ENCODE assay signal across 29 cellular contexts in the genomic region with DNA sequence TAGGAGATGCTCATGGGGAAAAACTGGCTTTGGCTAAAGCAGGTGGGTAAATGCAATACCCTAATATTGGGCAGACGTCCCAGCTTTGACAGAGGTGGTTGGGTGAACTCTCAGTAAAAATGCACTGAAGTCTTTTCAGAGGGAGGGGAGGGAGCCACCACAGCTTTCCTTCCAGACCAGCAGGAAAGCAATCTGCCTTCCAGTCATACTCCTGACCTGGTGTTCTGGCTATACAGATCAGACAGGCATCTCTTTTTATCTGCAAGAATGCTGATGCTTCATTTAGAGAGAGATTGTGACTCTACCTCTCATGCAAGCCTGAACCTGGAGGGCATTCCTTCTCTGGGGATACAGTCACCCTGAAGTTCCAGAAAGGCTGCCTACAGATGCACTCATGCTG. TPM values are rescaled to one million over a fixed set of nuclear protein-coding genes. Genes with fewer than 3 reads are reported as not detected.
"Had no signal": no experiment of that assay in that cellular context is flagged by ENCODE, and none has a peak within 500 bp of the region (broad histone marks: within the 10 kb centered on the region; RNA-seq: fewer than 3 reads in every experiment).

No MANE protein-coding gene starts in this region.

- DNase-seq: colonic mucosa; cortex of kidney; dermis blood vessel endothelial cell; effector CD4-positive, alpha-beta T cell; effector CD8-positive, alpha-beta T cell; effector memory CD4-positive, alpha-beta T cell; effector memory CD8-positive, alpha-beta T cell; endodermal cell; erythroblast; esophagus squamous epithelium; foreskin fibroblast; foreskin melanocyte; gastrocnemius medialis; glutamatergic neuron; head of caudate nucleus; heart left ventricle; heart right ventricle had no signal

- FAIRE-seq: colon, endometrium, endothelial cell of umbilical vein, frontal cortex had no signal

- H3K4me3 ChIP-seq: colonic mucosa, coronary artery, dorsolateral prefrontal cortex, esophagus muscularis mucosa, esophagus squamous epithelium, gastrocnemius medialis, gastroesophageal sphincter, heart left ventricle, heart right ventricle had no signal

- H3K36me3 ChIP-seq: colonic mucosa, esophagus muscularis mucosa, esophagus squamous epithelium, gastrocnemius medialis, gastroesophageal sphincter, heart left ventricle, heart right ventricle had no signal

- H3K27me3 ChIP-seq: colonic mucosa, esophagus muscularis mucosa, esophagus squamous epithelium, foreskin keratinocyte, heart left ventricle, heart right ventricle had no signal

- ATAC-seq: effector memory CD8-positive, alpha-beta T cell; esophagus mucosa; foreskin keratinocyte; gastrocnemius medialis; gastroesophageal sphincter; heart left ventricle; heart right ventricle had no signal

- H3K4me1 ChIP-seq: colonic mucosa, esophagus muscularis mucosa, esophagus squamous epithelium, foreskin keratinocyte, gastrocnemius medialis, gastroesophageal sphincter, heart left ventricle, heart right ventricle had no signal

- H3K9me3 ChIP-seq: colonic mucosa, gastrocnemius medialis had no signal

- H3K27ac ChIP-seq: colonic mucosa, coronary artery, dorsolateral prefrontal cortex, epithelial cell of prostate, esophagus muscularis mucosa, esophagus squamous epithelium, foreskin keratinocyte, gastrocnemius medialis, gastroesophageal sphincter, heart left ventricle, heart right ventricle had no signal

RNA-seq across cellular contexts. Expression of a gene that starts 52.6 kb away (rescaled TPM):
- polyA plus RNA-seq: fibroblast of lung had no signal
